19 cellular contexts compared by ENCODE assay signal in genomic region chr10:133366130-133366478, GRCh38. TPM values are rescaled to one million over a fixed set of nuclear protein-coding genes. Genes with fewer than 3 reads are reported as not detected.
DNase-seq lines count a peak whose midpoint lies in the region; ATAC-seq and TF ChIP-seq lines count a peak whose summit lies in the region.
"Had no signal": no experiment of that assay in that cellular context is flagged by ENCODE, and none has a peak within 500 bp of the region (broad histone marks: within the 10 kb centered on the region; RNA-seq: fewer than 3 reads in every experiment).

No MANE protein-coding gene starts in this region.

- TF ChIP-seq CTCF in omental fat pad (IDR thresholded peaks at IDR 0.05) = no peak

- ATAC-seq in Right ventricle myocardium inferior = no peak
- ATAC-seq in Right ventricle myocardium superior (ENCODE audit: poor library complexity) = no peak
- peak; percentile 9 for ATAC-seq in left lobe of liver
- peak; percentile 21 for ATAC-seq in omental fat pad (ENCODE audit: low FRiP score)
- ATAC-seq: GM12878, GM23338, HCT116 had no signal

- no peak overlapping the region for H3K4me3 Mint-ChIP-seq in T-helper 2 cell treated with Interferon-gamma antibody and Interleukin-4, amounts not matched to agents 5 μg/mL and 100 μg/mL, for 36 hours
- H3K4me3 Mint-ChIP-seq: B cell; CD14-positive monocyte; CD4-positive, alpha-beta T cell; CD8-positive, alpha-beta memory T cell; GM23338; H9 had no signal

- DNase-seq in Right ventricle myocardium inferior (ENCODE audit: missing footprints) = peak; percentile 21
- no peak for DNase-seq in Right ventricle myocardium superior
- DNase-seq in left lobe of liver (ENCODE audit: low spot score) = no peak
- DNase-seq in omental fat pad (ENCODE audit: low spot score) = no peak
- no peak for DNase-seq in glomerular visceral epithelial cell (ENCODE audit: extremely low spot score)
- no peak for DNase-seq in T-helper 2 cell treated with Interferon-gamma antibody and Interleukin-4, amounts not matched to agents 5 μg/mL and 100 μg/mL, for 36 hours (ENCODE audit: low spot score)
- DNase-seq: CD4-positive, alpha-beta T cell; DMS 273 treated with DMSO at 0.1 percent for 48 hours; DMS79; EL; GDM1; H9 had no signal

- peaks cover 2% of the 10 kb centered on the region for H3K4me1 Mint-ChIP-seq in T-helper 2 cell treated with Interferon-gamma antibody and Interleukin-4, amounts not matched to agents 5 μg/mL and 100 μg/mL, for 36 hours (ENCODE audit: low read depth)
- H3K4me1 Mint-ChIP-seq: CD14-positive monocyte, GM23338 had no signal

- intact Hi-C loops in Right ventricle myocardium inferior (cut with DNase I) (no loop called here), Right ventricle myocardium superior (cut with DNase I) (no loop called here)

- no peak overlapping the region for H3K27ac Mint-ChIP-seq in T-helper 2 cell treated with Interferon-gamma antibody and Interleukin-4, amounts not matched to agents 5 μg/mL and 100 μg/mL, for 36 hours
- H3K27ac Mint-ChIP-seq: B cell; CD14-positive monocyte; CD4-positive, alpha-beta T cell; GM23338; H9 had no signal

- no peaks in the 10 kb centered on the region for H3K27me3 Mint-ChIP-seq in T-helper 2 cell treated with Interferon-gamma antibody and Interleukin-4, amounts not matched to agents 5 μg/mL and 100 μg/mL, for 36 hours (ENCODE audit: low read depth)
- H3K27me3 Mint-ChIP-seq: B cell; CD4-positive, alpha-beta T cell; CD8-positive, alpha-beta memory T cell had no signal

- peaks cover 12% of the 10 kb centered on the region for H3K36me3 Mint-ChIP-seq in T-helper 2 cell treated with Interferon-gamma antibody and Interleukin-4, amounts not matched to agents 5 μg/mL and 100 μg/mL, for 36 hours (ENCODE audit: low read depth)

- no peaks in the 10 kb centered on the region for H3K9me3 Mint-ChIP-seq in T-helper 2 cell treated with Interferon-gamma antibody and Interleukin-4, amounts not matched to agents 5 μg/mL and 100 μg/mL, for 36 hours
- H3K9me3 Mint-ChIP-seq: CD14-positive monocyte; CD4-positive, alpha-beta T cell; CD8-positive, alpha-beta memory T cell; GM23338; H9 had no signal

RNA-seq across cellular contexts. Expression of gene ECHS1, which starts 7.0 kb away (rescaled TPM):
- 224 TPM for total RNA-seq in Right ventricle myocardium inferior
- total RNA-seq in Right ventricle myocardium superior = 239 TPM
- total RNA-seq in left lobe of liver = 764 TPM
- 100 to 1,000 TPM in 3 of 4 donors, 10 to 100 TPM in 1; 96.0 to 197 (median 138) TPM for total RNA-seq in omental fat pad

RNA-seq across cellular contexts. Expression of gene FUOM, which starts 8.3 kb away (rescaled TPM):
- total RNA-seq in Right ventricle myocardium inferior (7.9 TPM), Right ventricle myocardium superior (7.4 TPM), left lobe of liver (177 TPM), omental fat pad (10 to 100 TPM; 20.6 to 34.3 (median 24.1) TPM)

RNA-seq across cellular contexts. Expression of gene PAOX, which starts 13.0 kb away (rescaled TPM):
- 3.5 TPM for total RNA-seq in Right ventricle myocardium inferior
- 3.4 TPM for total RNA-seq in Right ventricle myocardium superior
- 18.0 TPM for total RNA-seq in left lobe of liver
- 1 to 10 TPM; 3.8 to 7.7 (median 6.1) TPM for total RNA-seq in omental fat pad
- total RNA-seq: H4 had no signal

RNA-seq across cellular contexts. Expression of gene PRAP1, which starts 18.9 kb away (rescaled TPM):
- not detected for total RNA-seq in Right ventricle myocardium inferior
- not detected for total RNA-seq in Right ventricle myocardium superior
- total RNA-seq in left lobe of liver = 275 TPM
- total RNA-seq in omental fat pad = 1 to 10 TPM in 1 of 4 donors, not detected in 3; 3.3 TPM
- total RNA-seq: B cell; CD4-positive, alpha-beta T cell; CD8-positive, alpha-beta memory T cell; GM12878; GM23338; H4 had no signal

RNA-seq across cellular contexts. Expression of gene MTG1, which starts 27.9 kb away (rescaled TPM):
- total RNA-seq in Right ventricle myocardium inferior (17.8 TPM), Right ventricle myocardium superior (14.7 TPM), left lobe of liver (47.3 TPM), omental fat pad (10 to 100 TPM; 14.6 to 30.9 (median 21.3) TPM)

Comparison
In these comparisons a context has a peak if more than half of its experiments do, and no peak if none do; other contexts are left out.
1. ATAC-seq: peak in left lobe of liver (single experiment) and omental fat pad (single experiment); none in Right ventricle myocardium inferior (single experiment) and Right ventricle myocardium superior (single experiment).